8 cellular contexts compared by ENCODE assay signal in the genomic region with DNA sequence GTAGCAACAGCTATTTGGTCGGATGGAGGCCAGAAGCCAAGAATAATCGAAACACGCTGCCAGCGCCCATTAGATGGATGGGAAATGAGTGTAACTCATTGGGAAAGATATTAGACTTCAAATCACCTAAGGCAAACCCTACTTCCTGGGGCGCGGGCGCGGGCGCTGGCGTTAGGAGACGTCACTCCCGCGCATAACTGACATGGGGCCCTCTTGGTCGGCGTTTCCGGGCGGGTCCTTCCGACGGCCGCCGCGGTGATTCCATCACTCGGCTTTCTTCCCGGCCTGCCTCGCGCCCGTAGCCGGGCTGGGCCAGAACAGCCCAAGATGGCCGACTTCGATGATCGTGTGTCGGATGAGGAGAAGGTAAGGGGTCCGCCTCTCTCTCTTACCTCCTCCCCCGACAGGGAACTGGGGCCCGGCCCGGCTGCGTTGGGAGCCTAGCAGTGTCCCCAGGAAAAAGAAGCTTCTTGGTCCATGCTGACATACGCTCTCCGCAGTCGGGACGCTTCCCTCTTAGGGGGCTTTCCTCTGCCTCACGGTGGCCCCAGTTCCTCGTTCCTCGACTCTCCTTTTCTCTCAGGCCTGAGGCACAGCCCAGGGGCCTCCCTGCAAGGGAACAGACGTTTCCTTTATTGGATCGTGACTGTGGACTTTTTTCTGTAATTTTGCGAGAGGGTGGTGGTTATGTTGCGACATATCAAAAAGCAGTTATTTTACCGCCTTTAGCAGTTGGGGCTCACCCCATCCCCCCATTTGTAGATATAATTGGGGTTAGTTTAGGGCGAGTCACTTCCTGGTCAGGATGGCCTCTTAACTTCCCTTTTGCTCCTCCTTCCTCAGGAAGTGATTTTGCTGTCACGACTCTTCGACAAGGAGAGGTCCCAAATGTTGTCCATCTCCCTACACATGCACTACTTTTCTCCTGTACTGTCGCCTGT. TPM values are rescaled to one million over a fixed set of nuclear protein-coding genes. Genes with fewer than 3 reads are reported as not detected.
DNase-seq lines count a peak whose midpoint lies in the region; ATAC-seq and TF ChIP-seq lines count a peak whose summit lies in the region.

CAPZA1 (plus strand) TSS at position 315 of the 941 bp plus-strand sequence; CDS start at position 328, 13 bp downstream.

- H3K4me3 ChIP-seq in GM12875 (ENCODE audit: low read depth, low read length), result peak within 1 kb of the TSS; percentile 84
- H3K4me3 ChIP-seq in parathyroid adenoma (ENCODE audit: low read depth, low read length), result peak within 1 kb of the TSS; percentile 96
- H3K4me3 ChIP-seq in tibial artery, result peak within 1 kb of the TSS; percentile 67 to 96

- DNase-seq in NCI-H1417 treated with DMSO at 0.1 percent for 48 hours (lab: John Stamatoyannopoulos, UW), result peak; percentile 62
- peak; percentile 55 to 82 for DNase-seq in SW 1271 (lab: John Stamatoyannopoulos, UW)
- peak; percentile 75 for DNase-seq in activated naive CD8-positive, alpha-beta T cell treated with anti-CD3 and anti-CD28 coated beads, Interleukin-2, amount 50 U/mL, for 16 hours (ENCODE audit: low read depth, low spot score)
- DNase-seq in Right ventricle myocardium superior, result peak; percentile 95
- peak; percentile 89 to 95 for DNase-seq in tibial artery

- H3K36me3 ChIP-seq in parathyroid adenoma (ENCODE audit: control insufficient read depth, insufficient read depth, low read length) (no peaks in the 10 kb centered on the region), tibial artery (peaks cover 7 to 16% (median 15%) of the 10 kb centered on the region in 3 donors)

- H3K27me3 ChIP-seq in parathyroid adenoma (ENCODE audit: control insufficient read depth, insufficient read depth, low read length), result no peaks in the 10 kb centered on the region
- H3K27me3 ChIP-seq in tibial artery, result no peaks in the 10 kb centered on the region

- H3K9me3 ChIP-seq in parathyroid adenoma (ENCODE audit: control insufficient read depth, low read length) (no peaks in the 10 kb centered on the region), tibial artery (no peaks in the 10 kb centered on the region)

- intact Hi-C loops in Right ventricle myocardium superior (cut with DNase I), result loop anchor here (5.0 to 10.0 kb wide), 3 partner anchors 88 to 225 kb away; partner anchors contain the start of genes CTTNBP2NL, RHOC and WNT2B
- intact Hi-C loops in tibial artery (cut with DNase I; ENCODE audit: low total_unique reads), result loop anchor here (2.0 to 5.0 kb wide), 2 partner anchors 53 to 87 kb away; partner anchors contain the start of genes MOV10 and RHOC

- H2AFZ ChIP-seq in parathyroid adenoma, result peak within 1 kb of the TSS; percentile 97

- TF ChIP-seq CTCF in GM12875 (IDR thresholded peaks at IDR 0.05; ENCODE audit: borderline replicate concordance, insufficient read depth, low read depth, low read length) (no peak), parathyroid adenoma (IDR thresholded peaks at IDR 0.05) (no peak), tibial artery (IDR thresholded peaks at IDR 0.05) (no peak)

- ATAC-seq in HG02763 (IDR thresholded peaks at IDR 0.05; ENCODE audit: unreplicated experiment) (peak; percentile 90), Right ventricle myocardium superior (ENCODE audit: poor library complexity) (peak; percentile 98)

- peak within 1 kb of the TSS; percentile 93 for H3K4me2 ChIP-seq in parathyroid adenoma (ENCODE audit: low read length)

- H3K4me1 ChIP-seq in parathyroid adenoma (no peaks in the 10 kb centered on the region), tibial artery (peaks cover 0 to 49% (median 25%) of the 10 kb centered on the region in 4 donors)

- peak within 1 kb of the TSS; percentile 84 for H3K9ac ChIP-seq in parathyroid adenoma

- peak within 1 kb of the TSS; percentile 96 for H3K27ac ChIP-seq in parathyroid adenoma
- peak within 1 kb of the TSS; percentile 98 to 100 for H3K27ac ChIP-seq in tibial artery

- H3K79me2 ChIP-seq in parathyroid adenoma, result peaks cover 12% of the 10 kb centered on the region

RNA-seq across cellular contexts. Expression of gene CAPZA1, which starts in this region (rescaled TPM):
- 20.7 TPM for total RNA-seq in Right ventricle myocardium superior

Comparison
In these comparisons a context has a peak if more than half of its experiments do, and no peak if none do; other contexts are left out.
1. Peak in every context shown above with its lines: DNase-seq, ATAC-seq, H3K4me3 ChIP-seq and H3K27ac ChIP-seq.